ENCODE assay signal across 1 cellular context in genomic region chr11:13228569-13228968, GRCh38.
TF ChIP-seq lines count a peak whose summit lies in the region.

No MANE protein-coding gene starts in this region.

TF ChIP-seq in IMR-90, 13 proteins besides CTCF, POLR2A, EP300 and RAD21:
- TF ChIP-seq FOS (IDR thresholded peaks at IDR 0.05; ENCODE audit: low read depth, low read length): no peak
- no peak for TF ChIP-seq CEBPB (IDR thresholded peaks at IDR 0.05; ENCODE audit: low read depth, low read length)
- TF ChIP-seq RFX5 (IDR thresholded peaks at IDR 0.05; ENCODE audit: low read depth, low read length): no peak
